Comparison of ENCODE assay signal across 1 cellular context in genomic region chrX:20989361-20989760, GRCh38.
TF ChIP-seq lines count a peak whose summit lies in the region.

No MANE protein-coding gene starts in this region.

TF ChIP-seq in GM23338, 12 proteins besides CTCF, POLR2A, EP300 and RAD21 (continued from another document):
- no peak for TF ChIP-seq REST (IDR thresholded peaks at IDR 0.05; ENCODE audit: unreplicated experiment)
- no peak for TF ChIP-seq ZNF114 (CRISPR knock-in tag; IDR thresholded peaks at IDR 0.05)
- TF ChIP-seq POLR2AphosphoS5 (IDR thresholded peaks at IDR 0.05; ENCODE audit: low read depth): no peak
- TF ChIP-seq ETS1 (IDR thresholded peaks at IDR 0.05): no peak
